ENCODE assay signal across 1 cellular context in the genomic region with DNA sequence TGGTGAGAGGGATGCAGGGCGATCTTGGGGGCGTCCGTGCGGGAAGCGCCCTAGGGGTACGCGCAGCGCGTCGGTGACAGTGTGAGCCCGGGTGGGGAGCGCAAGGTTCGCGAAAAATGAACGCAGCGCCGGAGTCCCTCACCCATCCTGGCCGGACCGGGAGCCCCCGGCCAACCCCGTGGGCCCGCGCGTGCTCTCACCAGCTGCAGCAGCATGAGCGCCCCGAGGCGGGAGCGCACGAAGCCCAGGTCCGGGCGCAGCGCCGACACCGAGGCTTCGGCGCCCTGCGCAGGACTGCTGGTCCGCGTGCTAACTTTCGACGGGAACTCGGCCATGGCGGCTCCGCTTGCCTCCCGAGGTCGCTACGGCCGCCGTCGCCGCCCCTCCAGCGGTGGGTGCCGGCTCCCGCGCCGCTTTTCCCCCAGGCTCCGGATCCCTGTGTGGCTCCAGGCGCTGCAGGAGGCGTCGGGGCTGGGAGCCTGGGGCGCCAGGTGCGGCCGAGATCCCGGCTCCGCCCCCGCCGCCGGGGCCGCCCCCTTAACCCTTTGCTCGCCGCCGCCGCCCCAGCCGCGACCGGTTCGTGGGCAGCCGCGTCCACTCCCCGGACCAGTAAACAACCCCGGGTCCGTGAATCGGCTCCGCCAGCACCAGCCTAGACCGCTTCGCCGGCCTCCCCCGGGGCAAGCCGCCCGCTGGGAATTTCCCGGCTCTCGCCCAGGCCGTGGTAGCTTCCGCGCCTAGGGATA.
TF ChIP-seq lines count a peak whose summit lies in the region.

PLLP (minus strand) TSS at position 467 of the 746 bp plus-strand sequence; CDS start at position 335, 132 bp downstream.

TF ChIP-seq in K562, 482 proteins besides CTCF, POLR2A, EP300 and RAD21 (continued from another document and continues in another):
- TF ChIP-seq, protein P1, sequence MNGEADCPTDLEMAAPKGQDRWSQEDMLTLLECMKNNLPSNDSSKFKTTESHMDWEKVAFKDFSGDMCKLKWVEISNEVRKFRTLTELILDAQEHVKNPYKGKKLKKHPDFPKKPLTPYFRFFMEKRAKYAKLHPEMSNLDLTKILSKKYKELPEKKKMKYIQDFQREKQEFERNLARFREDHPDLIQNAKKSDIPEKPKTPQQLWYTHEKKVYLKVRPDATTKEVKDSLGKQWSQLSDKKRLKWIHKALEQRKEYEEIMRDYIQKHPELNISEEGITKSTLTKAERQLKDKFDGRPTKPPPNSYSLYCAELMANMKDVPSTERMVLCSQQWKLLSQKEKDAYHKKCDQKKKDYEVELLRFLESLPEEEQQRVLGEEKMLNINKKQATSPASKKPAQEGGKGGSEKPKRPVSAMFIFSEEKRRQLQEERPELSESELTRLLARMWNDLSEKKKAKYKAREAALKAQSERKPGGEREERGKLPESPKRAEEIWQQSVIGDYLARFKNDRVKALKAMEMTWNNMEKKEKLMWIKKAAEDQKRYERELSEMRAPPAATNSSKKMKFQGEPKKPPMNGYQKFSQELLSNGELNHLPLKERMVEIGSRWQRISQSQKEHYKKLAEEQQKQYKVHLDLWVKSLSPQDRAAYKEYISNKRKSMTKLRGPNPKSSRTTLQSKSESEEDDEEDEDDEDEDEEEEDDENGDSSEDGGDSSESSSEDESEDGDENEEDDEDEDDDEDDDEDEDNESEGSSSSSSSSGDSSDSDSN (IDR thresholded peaks at IDR 0.05; ENCODE audit: borderline replicate concordance in 1 of 2, low read depth in 2 of 2, low read length in 2 of 2): 0 out of 4 replicates have a peak, but pooled peaks of 1 of the 2 experiments have one; percentile 31
- TF ChIP-seq CREB1 (IDR thresholded peaks at IDR 0.05) (no peak; the same call in 1 of the 2 replicates), CREB1 (CRISPR knock-in tag; IDR thresholded peaks at IDR 0.05) (peak; percentile 66), MAZ (CRISPR knock-in tag; conservative IDR thresholded peaks at IDR 0.05 in 1 of 2, IDR thresholded peaks at IDR 0.05 in 1 of 2) (peak in 1 of 2 experiments; percentile 77; a peak in 3 of 4 replicates), ZNF354B (CRISPR knock-in tag; IDR thresholded peaks at IDR 0.05) (no peak), BDP1 (IDR thresholded peaks at IDR 0.05; ENCODE audit: insufficient read depth, insufficient read length) (no peak), CEBPZ (IDR thresholded peaks at IDR 0.05; ENCODE audit: borderline replicate concordance, low read depth, low read length) (no peak), ATF7 (IDR thresholded peaks at IDR 0.05) (peak; percentile 64), FUS (optimal IDR thresholded peaks at IDR 0.05; ENCODE audit: low read depth, low read length) (peak; percentile 69), ZNF124 (CRISPR knock-in tag; IDR thresholded peaks at IDR 0.05) (peak; percentile 89; the same call in 1 of the 2 replicates), FOS (IDR thresholded peaks at IDR 0.05; ENCODE audit: extremely low read depth, insufficient read length) (no peak), ZNF324 (CRISPR knock-in tag; IDR thresholded peaks at IDR 0.05) (no peak), HNRNPL (IDR thresholded peaks at IDR 0.05; ENCODE audit: low read depth, low read length) (no peak; the same call in 1 of the 2 replicates), SIN3A (IDR thresholded peaks at IDR 0.05; ENCODE audit: borderline replicate concordance in 2 of 2, control insufficient read depth in 1 of 2, low read depth in 2 of 2, low read length in 2 of 2) (peak in 1 of 2 experiments; percentile 34; a peak in 1 of 4 replicates), RBFOX2 (IDR thresholded peaks at IDR 0.05; ENCODE audit: low read depth, low read length) (peak; percentile 46; the same call in 1 of the 2 replicates), NFIC (IDR thresholded peaks at IDR 0.05) (peak; percentile 80), TGIF2 (CRISPR knock-in tag; IDR thresholded peaks at IDR 0.05) (peak; percentile 40; the same call in 1 of the 2 replicates), CC2D1A (IDR thresholded peaks at IDR 0.05) (no peak), NR4A1 (CRISPR knock-in tag; IDR thresholded peaks at IDR 0.05) (no peak), NR4A1 (tag; IDR thresholded peaks at IDR 0.05) (peak; percentile 81), NR3C1 (CRISPR knock-in tag; IDR thresholded peaks at IDR 0.05) (peak; percentile 97), ZKSCAN8 (CRISPR knock-in tag; IDR thresholded peaks at IDR 0.05) (no peak), IRF1 (CRISPR knock-in tag; IDR thresholded peaks at IDR 0.05; ENCODE audit: borderline replicate concordance) (peak; percentile 90; the same call in 1 of the 2 replicates), E2F8 (IDR thresholded peaks at IDR 0.05; ENCODE audit: low read depth, partially characterized antibody) (no peak), ZNF282 (CRISPR knock-in tag; IDR thresholded peaks at IDR 0.05) (peak; percentile 97), ZNF263 (CRISPR knock-in tag; IDR thresholded peaks at IDR 0.05; ENCODE audit: borderline replicate concordance) (0 out of 2 replicates have a peak, but pooled peaks have one; percentile 13), ZBTB17 (CRISPR knock-in tag; IDR thresholded peaks at IDR 0.05) (peak; percentile 67; the same call in 1 of the 2 replicates), YY1 (IDR thresholded peaks at IDR 0.05; ENCODE audit: borderline replicate concordance in 1 of 3, control insufficient read depth in 1 of 3, extremely low read depth in 1 of 3, insufficient read depth in 3 of 3, insufficient read length in 1 of 3, insufficient replicate concordance in 2 of 3, low read depth in 1 of 3, low read length in 2 of 3) (peak in 2 of 3 experiments; percentile 53 to 75), ZNF695 (CRISPR knock-in tag; IDR thresholded peaks at IDR 0.05) (no peak), ZBTB1 (CRISPR knock-in tag; IDR thresholded peaks at IDR 0.05; ENCODE audit: borderline replicate concordance, low read depth) (peak; percentile 61; the same call in 1 of the 2 replicates), NR2C2 (CRISPR knock-in tag; IDR thresholded peaks at IDR 0.05) (no peak), NR2C2 (tag; IDR thresholded peaks at IDR 0.05) (no peak), ZKSCAN3 (CRISPR knock-in tag; IDR thresholded peaks at IDR 0.05) (no peak), NCOA2 (IDR thresholded peaks at IDR 0.05; ENCODE audit: partially characterized antibody in 2 of 2) (no peak), TAF7 (tag; IDR thresholded peaks at IDR 0.05) (no peak), ZNF232 (CRISPR knock-in tag; IDR thresholded peaks at IDR 0.05) (peak; percentile 94)
- TF ChIP-seq, protein P2, sequence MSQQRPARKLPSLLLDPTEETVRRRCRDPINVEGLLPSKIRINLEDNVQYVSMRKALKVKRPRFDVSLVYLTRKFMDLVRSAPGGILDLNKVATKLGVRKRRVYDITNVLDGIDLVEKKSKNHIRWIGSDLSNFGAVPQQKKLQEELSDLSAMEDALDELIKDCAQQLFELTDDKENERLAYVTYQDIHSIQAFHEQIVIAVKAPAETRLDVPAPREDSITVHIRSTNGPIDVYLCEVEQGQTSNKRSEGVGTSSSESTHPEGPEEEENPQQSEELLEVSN (IDR thresholded peaks at IDR 0.05; ENCODE audit: borderline replicate concordance in 1 of 2, extremely low read depth in 1 of 2, insufficient read depth in 1 of 2, insufficient read length in 1 of 2, low read depth in 1 of 2, low read length in 1 of 2, poor library complexity in 1 of 2, severe bottlenecking in 1 of 2): peak; percentile 98 to 100
- TF ChIP-seq, protein P3, sequence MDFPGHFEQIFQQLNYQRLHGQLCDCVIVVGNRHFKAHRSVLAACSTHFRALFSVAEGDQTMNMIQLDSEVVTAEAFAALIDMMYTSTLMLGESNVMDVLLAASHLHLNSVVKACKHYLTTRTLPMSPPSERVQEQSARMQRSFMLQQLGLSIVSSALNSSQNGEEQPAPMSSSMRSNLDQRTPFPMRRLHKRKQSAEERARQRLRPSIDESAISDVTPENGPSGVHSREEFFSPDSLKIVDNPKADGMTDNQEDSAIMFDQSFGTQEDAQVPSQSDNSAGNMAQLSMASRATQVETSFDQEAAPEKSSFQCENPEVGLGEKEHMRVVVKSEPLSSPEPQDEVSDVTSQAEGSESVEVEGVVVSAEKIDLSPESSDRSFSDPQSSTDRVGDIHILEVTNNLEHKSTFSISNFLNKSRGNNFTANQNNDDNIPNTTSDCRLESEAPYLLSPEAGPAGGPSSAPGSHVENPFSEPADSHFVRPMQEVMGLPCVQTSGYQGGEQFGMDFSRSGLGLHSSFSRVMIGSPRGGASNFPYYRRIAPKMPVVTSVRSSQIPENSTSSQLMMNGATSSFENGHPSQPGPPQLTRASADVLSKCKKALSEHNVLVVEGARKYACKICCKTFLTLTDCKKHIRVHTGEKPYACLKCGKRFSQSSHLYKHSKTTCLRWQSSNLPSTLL (IDR thresholded peaks at IDR 0.05): no peak
- TF ChIP-seq, protein P4, sequence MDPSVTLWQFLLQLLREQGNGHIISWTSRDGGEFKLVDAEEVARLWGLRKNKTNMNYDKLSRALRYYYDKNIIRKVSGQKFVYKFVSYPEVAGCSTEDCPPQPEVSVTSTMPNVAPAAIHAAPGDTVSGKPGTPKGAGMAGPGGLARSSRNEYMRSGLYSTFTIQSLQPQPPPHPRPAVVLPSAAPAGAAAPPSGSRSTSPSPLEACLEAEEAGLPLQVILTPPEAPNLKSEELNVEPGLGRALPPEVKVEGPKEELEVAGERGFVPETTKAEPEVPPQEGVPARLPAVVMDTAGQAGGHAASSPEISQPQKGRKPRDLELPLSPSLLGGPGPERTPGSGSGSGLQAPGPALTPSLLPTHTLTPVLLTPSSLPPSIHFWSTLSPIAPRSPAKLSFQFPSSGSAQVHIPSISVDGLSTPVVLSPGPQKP (CRISPR knock-in tag; IDR thresholded peaks at IDR 0.05): peak; percentile 92; the same call in 1 of the 2 replicates
- TF ChIP-seq, protein P5, sequence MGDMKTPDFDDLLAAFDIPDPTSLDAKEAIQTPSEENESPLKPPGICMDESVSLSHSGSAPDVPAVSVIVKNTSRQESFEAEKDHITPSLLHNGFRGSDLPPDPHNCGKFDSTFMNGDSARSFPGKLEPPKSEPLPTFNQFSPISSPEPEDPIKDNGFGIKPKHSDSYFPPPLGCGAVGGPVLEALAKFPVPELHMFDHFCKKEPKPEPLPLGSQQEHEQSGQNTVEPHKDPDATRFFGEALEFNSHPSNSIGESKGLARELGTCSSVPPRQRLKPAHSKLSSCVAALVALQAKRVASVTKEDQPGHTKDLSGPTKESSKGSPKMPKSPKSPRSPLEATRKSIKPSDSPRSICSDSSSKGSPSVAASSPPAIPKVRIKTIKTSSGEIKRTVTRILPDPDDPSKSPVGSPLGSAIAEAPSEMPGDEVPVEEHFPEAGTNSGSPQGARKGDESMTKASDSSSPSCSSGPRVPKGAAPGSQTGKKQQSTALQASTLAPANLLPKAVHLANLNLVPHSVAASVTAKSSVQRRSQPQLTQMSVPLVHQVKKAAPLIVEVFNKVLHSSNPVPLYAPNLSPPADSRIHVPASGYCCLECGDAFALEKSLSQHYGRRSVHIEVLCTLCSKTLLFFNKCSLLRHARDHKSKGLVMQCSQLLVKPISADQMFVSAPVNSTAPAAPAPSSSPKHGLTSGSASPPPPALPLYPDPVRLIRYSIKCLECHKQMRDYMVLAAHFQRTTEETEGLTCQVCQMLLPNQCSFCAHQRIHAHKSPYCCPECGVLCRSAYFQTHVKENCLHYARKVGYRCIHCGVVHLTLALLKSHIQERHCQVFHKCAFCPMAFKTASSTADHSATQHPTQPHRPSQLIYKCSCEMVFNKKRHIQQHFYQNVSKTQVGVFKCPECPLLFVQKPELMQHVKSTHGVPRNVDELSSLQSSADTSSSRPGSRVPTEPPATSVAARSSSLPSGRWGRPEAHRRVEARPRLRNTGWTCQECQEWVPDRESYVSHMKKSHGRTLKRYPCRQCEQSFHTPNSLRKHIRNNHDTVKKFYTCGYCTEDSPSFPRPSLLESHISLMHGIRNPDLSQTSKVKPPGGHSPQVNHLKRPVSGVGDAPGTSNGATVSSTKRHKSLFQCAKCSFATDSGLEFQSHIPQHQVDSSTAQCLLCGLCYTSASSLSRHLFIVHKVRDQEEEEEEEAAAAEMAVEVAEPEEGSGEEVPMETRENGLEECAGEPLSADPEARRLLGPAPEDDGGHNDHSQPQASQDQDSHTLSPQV (IDR thresholded peaks at IDR 0.05): peak; percentile 86
